ENCODE assay signal across 8 cellular contexts in the genomic region with DNA sequence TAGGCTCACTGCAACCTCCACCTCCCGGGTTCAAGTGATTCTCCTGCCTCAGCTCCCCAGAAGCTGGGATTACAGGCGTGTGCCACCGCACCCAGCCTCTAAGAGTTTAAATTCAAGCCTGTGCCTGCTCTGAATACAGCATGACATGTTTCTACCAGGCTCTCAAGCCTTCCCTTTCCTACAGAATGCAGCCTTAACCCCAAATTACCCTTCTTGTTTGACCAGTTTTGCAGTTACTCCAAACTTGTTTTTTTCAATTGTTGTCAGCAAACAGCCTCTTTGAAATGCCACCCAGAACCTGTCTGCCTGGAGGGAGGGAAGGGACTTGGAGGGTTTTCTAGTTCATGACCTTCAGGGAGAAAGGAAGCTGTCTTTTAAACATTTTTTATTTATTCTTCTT. TPM values are rescaled to one million over a fixed set of nuclear protein-coding genes. Genes with fewer than 3 reads are reported as not detected.
DNase-seq lines count a peak whose midpoint lies in the region; ATAC-seq, FAIRE-seq and TF ChIP-seq lines count a peak whose summit lies in the region.

No MANE protein-coding gene starts in this region.

- FAIRE-seq in H54 (lab: Jason Lieb, UNC): no peak

- H3K27me3 Mint-ChIP-seq in chondrocyte (ENCODE audit: low read depth) (no peaks in the 10 kb centered on the region), nephron (ENCODE audit: low read depth) (no peaks in the 10 kb centered on the region)

- H3K9me3 Mint-ChIP-seq in chondrocyte (ENCODE audit: low read depth) (no peaks in the 10 kb centered on the region), nephron (no peaks in the 10 kb centered on the region)

- H3K36me3 Mint-ChIP-seq in chondrocyte (ENCODE audit: low read depth) (no peaks in the 10 kb centered on the region), nephron (ENCODE audit: low read depth) (no peaks in the 10 kb centered on the region)

- DNase-seq in HPDE6-E6E7 (ENCODE audit: extremely low spot score): peak; percentile 82
- DNase-seq in chondrocyte (ENCODE audit: low spot score): no peak
- no peak for DNase-seq in H54 (ENCODE audit: insufficient read length, low spot score)
- no peak for DNase-seq in LoVo (ENCODE audit: low spot score)
- no peak for DNase-seq in stimulated activated CD4-positive, alpha-beta T cell treated with anti-CD3 and anti-CD28 coated beads, Interleukin-15, amount 100 ng/mL, for 24 hours

- no peak for ATAC-seq in HG02840 (IDR thresholded peaks at IDR 0.05; ENCODE audit: low FRiP score, unreplicated experiment)

- TF ChIP-seq CTCF in 22Rv1 (IDR thresholded peaks at IDR 0.05) (no peak), chondrocyte (IDR thresholded peaks at IDR 0.05) (no peak), nephron (IDR thresholded peaks at IDR 0.05; ENCODE audit: unreplicated experiment in 3 of 3) (no peak)

- H3K4me1 Mint-ChIP-seq in chondrocyte (ENCODE audit: low read depth) (peaks cover 17% of the 10 kb centered on the region), nephron (peaks cover 12% of the 10 kb centered on the region)

- no peak for TF ChIP-seq POLR2A in H54 (IDR thresholded peaks at IDR 0.05; ENCODE audit: low read depth, low read length)

- H3K27ac Mint-ChIP-seq in chondrocyte (ENCODE audit: unreplicated experiment) (peak overlapping the region; percentile 66), nephron (peak overlapping the region; percentile 73 to 94 (median 77))

- H3K4me3 Mint-ChIP-seq in chondrocyte (ENCODE audit: unreplicated experiment) (no peak overlapping the region), nephron (no peak overlapping the region)

- peak overlapping the region; percentile 56 for H3K27ac ChIP-seq in 22Rv1

RNA-seq across cellular contexts. Expression of gene GLTP, which starts 15.4 kb away (rescaled TPM):
- total RNA-seq in chondrocyte: 38.7 to 40.7 TPM (median 40.5 TPM) in 3 replicates

RNA-seq across cellular contexts. Expression of gene TRPV4, which starts 31.7 kb away (rescaled TPM):
- total RNA-seq in chondrocyte: 1.2 to 2.2 TPM (median 1.8 TPM) in 3 replicates

RNA-seq across cellular contexts. Expression of gene TCHP, which starts 35.2 kb away (rescaled TPM):
- 9.8 to 12.6 TPM (median 11.7 TPM) in 3 replicates for total RNA-seq in chondrocyte
